ENCODE assay signal across 19 cellular contexts in genomic region chr11:76172583-76172982, GRCh38.
"Had no signal": no experiment of that assay in that cellular context is flagged by ENCODE, and none has a peak within 500 bp of the region (broad histone marks: within the 10 kb centered on the region; RNA-seq: fewer than 3 reads in every experiment).

No MANE protein-coding gene starts in this region.

- H3K36me3 Mint-ChIP-seq: naive thymus-derived CD8-positive, alpha-beta T cell had no signal

- ATAC-seq: activated CD4-positive, CD25-positive, alpha-beta regulatory T cell treated with anti-CD3 and anti-CD28 coated beads, Interleukin-2, amount 50 U/mL, for 24 hours; naive thymus-derived CD8-positive, alpha-beta T cell had no signal

- H3K4me3 Mint-ChIP-seq: activated T-helper 1 cell treated with anti-CD3 and anti-CD28 coated beads, Interleukin-12 subunit alpha, Interleukin-12 subunit beta, Interleukin-2, Interleukin-4 antibody, amounts not matched to agents 30 ng/mL and 10 ng/mL and 1 ng/mL, durations not matched to agents 14 hours and 24 hours and 36 hours; naive thymus-derived CD8-positive, alpha-beta T cell had no signal

- DNase-seq: activated CD4-positive, alpha-beta T cell treated with anti-CD3 and anti-CD28 coated beads, Interleukin-2, amount 50 U/mL, for 1 hour; activated CD8-positive, alpha-beta memory T cell treated with anti-CD3 and anti-CD28 coated beads for 24 hours; activated naive CD4-positive, alpha-beta T cell; anterior cingulate cortex; cortex of kidney; effector CD4-positive, alpha-beta T cell; esophagus squamous epithelium; hippocampal formation; left ventricle myocardium inferior; mesenchymal stem cell; naive thymus-derived CD8-positive, alpha-beta T cell; retina; stimulated activated CD4-positive, alpha-beta T cell treated with anti-CD3 and anti-CD28 coated beads, Interleukin-15, amount 100 ng/mL, for 24 hours; stimulated activated CD4-positive, alpha-beta T cell treated with anti-CD3 and anti-CD28 coated beads, Interleukin-4, amount 100 ng/mL, for 1 hour; stimulated activated naive CD4-positive, alpha-beta T cell treated with Interleukin-2 at 50 U/mL for 16 hours; substantia nigra; uterus had no signal

- H3K27ac Mint-ChIP-seq: activated T-helper 1 cell treated with anti-CD3 and anti-CD28 coated beads, Interleukin-12 subunit alpha, Interleukin-12 subunit beta, Interleukin-2, Interleukin-4 antibody, amounts not matched to agents 30 ng/mL and 10 ng/mL and 1 ng/mL, durations not matched to agents 14 hours and 24 hours and 36 hours; naive thymus-derived CD8-positive, alpha-beta T cell had no signal

- H3K9me3 Mint-ChIP-seq: activated T-helper 1 cell treated with anti-CD3 and anti-CD28 coated beads, Interleukin-12 subunit alpha, Interleukin-12 subunit beta, Interleukin-2, Interleukin-4 antibody, amounts not matched to agents 30 ng/mL and 10 ng/mL and 1 ng/mL, durations not matched to agents 14 hours and 24 hours and 36 hours; naive thymus-derived CD8-positive, alpha-beta T cell had no signal
